Comparison of ENCODE assay signal across 8 cellular contexts in genomic region chr22:46296257-46297150, GRCh38. TPM values are rescaled to one million over a fixed set of nuclear protein-coding genes. Genes with fewer than 3 reads are reported as not detected.
A peak's percentile ranks its signal among the peaks of the same experiment; 100 is the strongest.
DNase-seq lines count a peak whose midpoint lies in the region; ATAC-seq lines count a peak whose summit lies in the region.

Gene GTSE1 (plus strand): TSS chr22:46296870. CDS start chr22:46297401, 531 bp downstream.

- H3K4me1 Mint-ChIP-seq in IgD-negative memory B cell = peaks cover 11 to 38% (median 29%) of the 10 kb centered on the region in 3 donors

- DNase-seq in DMS114 treated with DMSO at 0.1 percent for 48 hours (lab: John Stamatoyannopoulos, UW; ENCODE audit: unreplicated experiment) = peak; percentile 93
- DNase-seq in OCI-M2 (lab: John Stamatoyannopoulos, UW; ENCODE audit: unreplicated experiment) = peak; percentile 81
- DNase-seq in activated T-cell treated with anti-CD3 and anti-CD28 coated beads for 48 hours (ENCODE audit: low read depth) = peak; percentile 96
- DNase-seq in epithelial cell of prostate (ENCODE audit: low read depth, low spot score) = peak; percentile 74
- DNase-seq in mucosa of gallbladder (ENCODE audit: low spot score) = peak; percentile 98
- DNase-seq in stimulated activated CD8-positive, alpha-beta memory T cell treated with anti-CD3 and anti-CD28 coated beads, Interleukin-4, amount 100 ng/mL, for 4 hours (ENCODE audit: low read depth in 2 of 2, low spot score in 1 of 2) = peak; percentile 92 to 96

- peaks cover 9% of the 10 kb centered on the region for H3K36me3 Mint-ChIP-seq in IgD-negative memory B cell

- no peaks in the 10 kb centered on the region for H3K9me3 Mint-ChIP-seq in IgD-negative memory B cell

- H3K27ac Mint-ChIP-seq in IgD-negative memory B cell = peak within 1 kb of the TSS; percentile 88 to 99 (median 98)

- peaks cover 2% of the 10 kb centered on the region for H3K27me3 Mint-ChIP-seq in IgD-negative memory B cell

- ATAC-seq in GM21529 (IDR thresholded peaks at IDR 0.05; ENCODE audit: unreplicated experiment) = peak; percentile 86

- H3K4me3 Mint-ChIP-seq in IgD-negative memory B cell = peak within 1 kb of the TSS; percentile 82 to 99 (median 94)

- H3K27ac ChIP-seq in epithelial cell of prostate = peak within 1 kb of the TSS; percentile 59

RNA-seq across cellular contexts. Expression of gene GTSE1, which starts in this region (rescaled TPM):
- not detected for polyA plus RNA-seq in IgD-negative memory B cell
- total RNA-seq in mucosa of gallbladder = 1.3 TPM

Comparison
In these comparisons a context has a peak if more than half of its experiments do, and no peak if none do; other contexts are left out.
1. Peak in every context shown above with its lines: DNase-seq, ATAC-seq and H3K27ac ChIP-seq.